Comparison of ENCODE assay signal across 22 cellular contexts in the genomic region with DNA sequence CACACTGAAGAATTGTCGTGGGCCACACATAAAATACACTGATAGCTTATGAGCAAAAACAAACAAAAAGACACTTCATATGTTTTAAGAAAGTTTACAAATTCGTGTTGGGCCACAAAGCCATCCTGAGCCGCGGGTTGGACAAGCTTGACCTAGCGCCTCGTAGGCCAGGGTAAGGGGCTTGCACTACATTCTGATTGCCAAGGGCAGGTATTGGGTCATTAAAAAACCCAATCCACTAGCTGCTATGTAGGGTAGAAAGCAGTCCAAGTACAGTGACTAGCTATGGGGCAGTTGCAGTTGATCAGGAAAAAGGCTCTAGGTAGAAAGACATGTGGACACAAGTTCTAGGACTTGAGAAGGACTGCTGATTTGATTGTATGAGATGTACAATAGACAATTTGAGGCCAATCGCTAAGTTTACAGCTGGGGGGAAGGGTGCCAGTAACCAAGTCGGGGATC. TPM values are rescaled to one million over a fixed set of nuclear protein-coding genes. Genes with fewer than 3 reads are reported as not detected.
DNase-seq lines count a peak whose midpoint lies in the region; ATAC-seq and TF ChIP-seq lines count a peak whose summit lies in the region.
"Had no signal": no experiment of that assay in that cellular context is flagged by ENCODE, and none has a peak within 500 bp of the region (broad histone marks: within the 10 kb centered on the region; RNA-seq: fewer than 3 reads in every experiment).

No MANE protein-coding gene starts in this region.

- no peak overlapping the region for H3K27ac ChIP-seq in Panc1 (ENCODE audit: low read length)
- H3K27ac ChIP-seq: adrenal gland, esophagus squamous epithelium, HL-60, KMS-11, SJSA1 had no signal

- peaks cover 3% of the 10 kb centered on the region for H3K4me1 ChIP-seq in Panc1 (ENCODE audit: control insufficient read depth, insufficient read depth, low read length)
- H3K4me1 ChIP-seq: adrenal gland, SJSA1 had no signal

- no TSS peak for BruUV-seq in Panc1 (replicated peaks; lab: Mats Ljungman, UMichigan)

- H3K9me3 ChIP-seq in Panc1 (ENCODE audit: control insufficient read depth, insufficient read depth, low read depth, low read length): no peaks in the 10 kb centered on the region
- H3K9me3 ChIP-seq: adrenal gland, esophagus squamous epithelium, SJSA1 had no signal

- peaks cover 43% of the 10 kb centered on the region for H3K36me3 Mint-ChIP-seq in activated naive CD4-positive, alpha-beta T cell treated with anti-CD3 and anti-CD28 coated beads for 36 hours (ENCODE audit: low read depth)
- peaks cover 91% of the 10 kb centered on the region for H3K36me3 Mint-ChIP-seq in stimulated activated effector memory CD8-positive, alpha-beta T cell treated with anti-CD3 and anti-CD28 coated beads, Interleukin-12 subunit alpha, Interleukin-12 subunit beta, amount 100 ng/mL, for 72 hours

- intact Hi-C loops in activated naive CD4-positive, alpha-beta T cell treated with anti-CD3 and anti-CD28 coated beads for 36 hours (cut with micrococcal nuclease): no loop called here
- intact Hi-C loops in Panc1 (cut with micrococcal nuclease; ENCODE audit: unreplicated experiment): no loop called here
- intact Hi-C loops in left colon (cut with DNase I, micrococcal nuclease): no loop called here

- no peak overlapping the region for H3K4me3 ChIP-seq in Panc1 (ENCODE audit: low read depth in 2 of 2, low read length in 2 of 2)
- H3K4me3 ChIP-seq: adrenal gland, esophagus squamous epithelium, SJSA1 had no signal

- peak overlapping the region; percentile 25 for H3K27ac Mint-ChIP-seq in activated naive CD4-positive, alpha-beta T cell treated with anti-CD3 and anti-CD28 coated beads for 36 hours
- H3K27ac Mint-ChIP-seq in stimulated activated effector memory CD8-positive, alpha-beta T cell treated with anti-CD3 and anti-CD28 coated beads, Interleukin-12 subunit alpha, Interleukin-12 subunit beta, amount 100 ng/mL, for 72 hours: peak overlapping the region; percentile 43

- in situ Hi-C loops in Panc1 (cut with HindIII; ENCODE audit: low pct_unique_long_range_greater_than_20kb, low sequenced_read_pairs): no loop called here

- no peak for TF ChIP-seq CTCF in Panc1 (IDR thresholded peaks at IDR 0.05)

- H3K4me1 Mint-ChIP-seq in activated naive CD4-positive, alpha-beta T cell treated with anti-CD3 and anti-CD28 coated beads for 36 hours (ENCODE audit: low read depth): peaks cover 24% of the 10 kb centered on the region
- H3K4me1 Mint-ChIP-seq in stimulated activated effector memory CD8-positive, alpha-beta T cell treated with anti-CD3 and anti-CD28 coated beads, Interleukin-12 subunit alpha, Interleukin-12 subunit beta, amount 100 ng/mL, for 72 hours: peaks cover 12% of the 10 kb centered on the region

- H3K36me3 ChIP-seq in Panc1 (ENCODE audit: control insufficient read depth, insufficient read depth, low read length): peaks cover 37% of the 10 kb centered on the region

- H3K4me3 Mint-ChIP-seq in activated naive CD4-positive, alpha-beta T cell treated with anti-CD3 and anti-CD28 coated beads for 36 hours: no peak overlapping the region
- H3K4me3 Mint-ChIP-seq in stimulated activated effector memory CD8-positive, alpha-beta T cell treated with anti-CD3 and anti-CD28 coated beads, Interleukin-12 subunit alpha, Interleukin-12 subunit beta, amount 100 ng/mL, for 72 hours: no peak overlapping the region
- H3K4me3 Mint-ChIP-seq: stimulated activated naive CD8-positive, alpha-beta T cell treated with anti-CD3 and anti-CD28 coated beads, Interleukin-15, amount 100 ng/mL, for 72 hours had no signal

- no peaks in the 10 kb centered on the region for H3K27me3 ChIP-seq in Panc1 (ENCODE audit: control insufficient read depth, insufficient read depth, low read length)
- H3K27me3 ChIP-seq: adrenal gland, esophagus squamous epithelium, SJSA1 had no signal

- no peaks in the 10 kb centered on the region for H3K9me3 Mint-ChIP-seq in activated naive CD4-positive, alpha-beta T cell treated with anti-CD3 and anti-CD28 coated beads for 36 hours
- H3K9me3 Mint-ChIP-seq in stimulated activated effector memory CD8-positive, alpha-beta T cell treated with anti-CD3 and anti-CD28 coated beads, Interleukin-12 subunit alpha, Interleukin-12 subunit beta, amount 100 ng/mL, for 72 hours: no peaks in the 10 kb centered on the region
- H3K9me3 Mint-ChIP-seq: stimulated activated naive CD8-positive, alpha-beta T cell treated with anti-CD3 and anti-CD28 coated beads, Interleukin-15, amount 100 ng/mL, for 72 hours had no signal

- H3K27me3 Mint-ChIP-seq in activated naive CD4-positive, alpha-beta T cell treated with anti-CD3 and anti-CD28 coated beads for 36 hours (ENCODE audit: low read depth): no peaks in the 10 kb centered on the region
- H3K27me3 Mint-ChIP-seq: stimulated activated naive CD8-positive, alpha-beta T cell treated with anti-CD3 and anti-CD28 coated beads, Interleukin-15, amount 100 ng/mL, for 72 hours had no signal

- CTCF ChIA-PET in activated naive CD4-positive, alpha-beta T cell treated with anti-CD3 and anti-CD28 coated beads for 36 hours (lab: Charles Lee): interaction anchor here (1.0 kb wide), 1 partner anchor 10 kb away, joined by 3 read pairs; no protein-coding TSS in a partner anchor
- CTCF ChIA-PET in Panc1 (lab: Charles Lee): no interaction called here

- POLR2A ChIA-PET in Panc1 (lab: Charles Lee): no interaction called here

- ATAC-seq in Panc1: 0 out of 2 replicates have a peak, but pooled peaks have one; percentile 13
- peak; percentile 9 for ATAC-seq in left colon
- no peak for ATAC-seq in stimulated activated effector memory CD8-positive, alpha-beta T cell treated with anti-CD3 and anti-CD28 coated beads, Interleukin-12 subunit alpha, Interleukin-12 subunit beta, amount 100 ng/mL, for 72 hours
- ATAC-seq: PC-3; stimulated activated naive CD8-positive, alpha-beta T cell treated with anti-CD3 and anti-CD28 coated beads, Interleukin-15, amount 100 ng/mL, for 72 hours had no signal

- DNase-seq in activated naive CD4-positive, alpha-beta T cell treated with anti-CD3 and anti-CD28 coated beads for 36 hours: no peak
- no peak for DNase-seq in activated naive CD4-positive, alpha-beta T cell treated with anti-CD3 and anti-CD28 coated beads, Interleukin-2, amount 50 U/mL, for 16 hours
- no peak for DNase-seq in Panc1 (ENCODE audit: low read depth, low spot score)
- no peak for DNase-seq in left colon
- no peak for DNase-seq in stimulated activated effector memory CD8-positive, alpha-beta T cell treated with anti-CD3 and anti-CD28 coated beads, Interleukin-12 subunit alpha, Interleukin-12 subunit beta, amount 100 ng/mL, for 72 hours (ENCODE audit: low spot score in 2 of 2)
- no peak for DNase-seq in NCI-H524 (lab: John Stamatoyannopoulos, UW)
- DNase-seq in activated effector memory CD4-positive, alpha-beta T cell treated with anti-CD3 and anti-CD28 coated beads, Interleukin-2, amount 50 U/mL, for 16 hours: no peak
- no peak for DNase-seq in AG20443 (ENCODE audit: low spot score)
- DNase-seq: activated CD4-positive, alpha-beta T cell treated with anti-CD3 and anti-CD28 coated beads for 48 hours; activated T-cell treated with anti-CD3 and anti-CD28 coated beads for 4 hours; caudate nucleus; esophagus squamous epithelium; NCI-H1048; PC-3; stimulated activated naive CD8-positive, alpha-beta T cell treated with anti-CD3 and anti-CD28 coated beads, Interleukin-15, amount 100 ng/mL, for 72 hours had no signal

RNA-seq across cellular contexts. Expression of a gene that starts 14.0 kb away (rescaled TPM):
- under 1 TPM; 0.57 to 0.77 TPM for total RNA-seq in activated naive CD4-positive, alpha-beta T cell treated with anti-CD3 and anti-CD28 coated beads for 36 hours
- 11.6 TPM for total RNA-seq in Panc1 (2021; ENCODE audit: unreplicated experiment)
- polyA plus RNA-seq in Panc1 (2012; ENCODE audit: insufficient read length): 12.0 TPM
- total RNA-seq in left colon: 10 to 100 TPM; 17.2 to 22.7 TPM

RNA-seq across cellular contexts. Expression of a gene that starts 24.2 kb away (rescaled TPM):
- 100 to 1,000 TPM; 319 to 341 TPM for total RNA-seq in activated naive CD4-positive, alpha-beta T cell treated with anti-CD3 and anti-CD28 coated beads for 36 hours
- 277 TPM for total RNA-seq in Panc1 (2021; ENCODE audit: unreplicated experiment)
- polyA plus RNA-seq in Panc1 (2012; ENCODE audit: insufficient read length): 117 TPM
- 100 to 1,000 TPM; 300 to 349 TPM for total RNA-seq in left colon

RNA-seq across cellular contexts. Expression of a gene that starts 26.9 kb away (rescaled TPM):
- total RNA-seq in activated naive CD4-positive, alpha-beta T cell treated with anti-CD3 and anti-CD28 coated beads for 36 hours: not detected
- 0.18 TPM for total RNA-seq in Panc1 (2021; ENCODE audit: unreplicated experiment)
- 0.81 TPM for polyA plus RNA-seq in Panc1 (2012; ENCODE audit: insufficient read length)
- total RNA-seq in left colon: not detected
- total RNA-seq: esophagus squamous epithelium, lung microvascular endothelial cell, PC-3, SJSA1, ureter had no signal
- polyA plus RNA-seq: AG04450 had no signal
